23 cellular contexts compared by ENCODE assay signal in the genomic region with DNA sequence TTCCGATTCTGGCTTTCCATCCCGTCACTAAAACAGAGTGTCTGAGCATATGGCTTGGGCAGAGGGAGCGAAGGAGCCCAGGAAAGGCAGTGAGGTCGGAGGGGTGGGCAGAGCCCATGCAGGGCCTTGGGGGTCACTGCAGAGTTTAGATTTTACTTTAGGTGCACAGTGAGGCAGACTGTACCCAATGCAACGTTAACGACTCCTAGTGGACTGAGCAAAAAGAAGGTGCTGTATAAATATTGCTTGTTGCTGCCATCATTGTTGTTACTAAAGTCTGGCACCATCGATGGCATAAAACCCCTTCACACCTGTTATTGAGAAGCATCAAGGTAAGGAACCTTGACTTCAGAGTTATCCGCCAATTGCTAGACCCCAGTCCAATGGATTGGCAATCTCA.
"Had no signal": no experiment of that assay in that cellular context is flagged by ENCODE, and none has a peak within 500 bp of the region (broad histone marks: within the 10 kb centered on the region; RNA-seq: fewer than 3 reads in every experiment).

No MANE protein-coding gene starts in this region.

- H3K27ac Mint-ChIP-seq: activated CD4-positive, alpha-beta memory T cell treated with anti-CD3 and anti-CD28 coated beads for 36 hours; activated naive CD8-positive, alpha-beta T cell; activated T-helper 1 cell treated with anti-CD3 and anti-CD28 coated beads, Interleukin-12 subunit alpha, Interleukin-12 subunit beta, Interleukin-2, Interleukin-4 antibody, amounts not matched to agents 30 ng/mL and 10 ng/mL and 1 ng/mL, durations not matched to agents 14 hours and 24 hours and 36 hours; natural killer cell treated with Interleukin-12 subunit alpha and Interleukin-12 subunit beta and Interleukin-15 and Interleukin-18, amount 100 ng/mL, for 72 hours; stimulated activated effector memory CD8-positive, alpha-beta T cell treated with anti-CD3 and anti-CD28 coated beads, Interleukin-12 subunit alpha, Interleukin-12 subunit beta, amount 100 ng/mL, for 72 hours; stimulated activated naive CD8-positive, alpha-beta T cell treated with anti-CD3 and anti-CD28 coated beads, Interleukin-15, amount 100 ng/mL, for 72 hours had no signal

- H3K4me3 ChIP-seq: adrenal gland, ascending aorta, colonic mucosa, dorsolateral prefrontal cortex, esophagus muscularis mucosa, gastrocnemius medialis, prostate gland, right atrium auricular region, skin epidermis, tibial artery, vagina had no signal

- H3K27ac ChIP-seq: adrenal gland, ascending aorta, colonic mucosa, dorsolateral prefrontal cortex, esophagus muscularis mucosa, gastrocnemius medialis, prostate gland, right atrium auricular region, skin epidermis, tibial artery, vagina had no signal

- ATAC-seq: gastrocnemius medialis; natural killer cell treated with Interleukin-12 subunit alpha and Interleukin-12 subunit beta and Interleukin-15 and Interleukin-18, amount 100 ng/mL, for 72 hours; stimulated activated effector memory CD8-positive, alpha-beta T cell treated with anti-CD3 and anti-CD28 coated beads, Interleukin-12 subunit alpha, Interleukin-12 subunit beta, amount 100 ng/mL, for 72 hours; stimulated activated naive CD8-positive, alpha-beta T cell treated with anti-CD3 and anti-CD28 coated beads, Interleukin-15, amount 100 ng/mL, for 72 hours had no signal

- H3K36me3 Mint-ChIP-seq: activated CD4-positive, alpha-beta memory T cell treated with anti-CD3 and anti-CD28 coated beads for 36 hours; activated naive CD8-positive, alpha-beta T cell; natural killer cell treated with Interleukin-12 subunit alpha and Interleukin-12 subunit beta and Interleukin-15 and Interleukin-18, amount 100 ng/mL, for 72 hours; stimulated activated effector memory CD8-positive, alpha-beta T cell treated with anti-CD3 and anti-CD28 coated beads, Interleukin-12 subunit alpha, Interleukin-12 subunit beta, amount 100 ng/mL, for 72 hours had no signal

- H3K4me3 Mint-ChIP-seq: activated CD4-positive, alpha-beta memory T cell treated with anti-CD3 and anti-CD28 coated beads for 36 hours; activated naive CD8-positive, alpha-beta T cell; activated T-helper 1 cell treated with anti-CD3 and anti-CD28 coated beads, Interleukin-12 subunit alpha, Interleukin-12 subunit beta, Interleukin-2, Interleukin-4 antibody, amounts not matched to agents 30 ng/mL and 10 ng/mL and 1 ng/mL, durations not matched to agents 14 hours and 24 hours and 36 hours; central memory CD8-positive, alpha-beta T cell; natural killer cell treated with Interleukin-12 subunit alpha and Interleukin-12 subunit beta and Interleukin-15 and Interleukin-18, amount 100 ng/mL, for 72 hours; stimulated activated effector memory CD8-positive, alpha-beta T cell treated with anti-CD3 and anti-CD28 coated beads, Interleukin-12 subunit alpha, Interleukin-12 subunit beta, amount 100 ng/mL, for 72 hours; stimulated activated naive CD8-positive, alpha-beta T cell treated with anti-CD3 and anti-CD28 coated beads, Interleukin-15, amount 100 ng/mL, for 72 hours had no signal

- H3K4me1 Mint-ChIP-seq: central memory CD8-positive, alpha-beta T cell; stimulated activated effector memory CD8-positive, alpha-beta T cell treated with anti-CD3 and anti-CD28 coated beads, Interleukin-12 subunit alpha, Interleukin-12 subunit beta, amount 100 ng/mL, for 72 hours; stimulated activated naive CD8-positive, alpha-beta T cell treated with anti-CD3 and anti-CD28 coated beads, Interleukin-15, amount 100 ng/mL, for 72 hours had no signal

- H3K9me3 Mint-ChIP-seq: activated CD4-positive, alpha-beta memory T cell treated with anti-CD3 and anti-CD28 coated beads for 36 hours; activated T-helper 1 cell treated with anti-CD3 and anti-CD28 coated beads, Interleukin-12 subunit alpha, Interleukin-12 subunit beta, Interleukin-2, Interleukin-4 antibody, amounts not matched to agents 30 ng/mL and 10 ng/mL and 1 ng/mL, durations not matched to agents 14 hours and 24 hours and 36 hours; central memory CD8-positive, alpha-beta T cell; natural killer cell treated with Interleukin-12 subunit alpha and Interleukin-12 subunit beta and Interleukin-15 and Interleukin-18, amount 100 ng/mL, for 72 hours; stimulated activated effector memory CD8-positive, alpha-beta T cell treated with anti-CD3 and anti-CD28 coated beads, Interleukin-12 subunit alpha, Interleukin-12 subunit beta, amount 100 ng/mL, for 72 hours; stimulated activated naive CD8-positive, alpha-beta T cell treated with anti-CD3 and anti-CD28 coated beads, Interleukin-15, amount 100 ng/mL, for 72 hours had no signal

- DNase-seq: activated CD4-positive, alpha-beta memory T cell treated with anti-CD3 and anti-CD28 coated beads for 36 hours; activated CD4-positive, alpha-beta T cell treated with anti-CD3 and anti-CD28 coated beads for 48 hours; activated CD4-positive, CD25-positive, alpha-beta regulatory T cell; adrenal gland; colonic mucosa; dorsolateral prefrontal cortex; gastrocnemius medialis; hippocampal formation; stimulated activated CD4-positive, alpha-beta T cell treated with anti-CD3 and anti-CD28 coated beads, Interleukin-2, amount 100 ng/mL, for 24 hours; stimulated activated naive CD8-positive, alpha-beta T cell treated with anti-CD3 and anti-CD28 coated beads, Interleukin-15, amount 100 ng/mL, for 72 hours; T1000; tibial artery had no signal
